In the genomic region with DNA sequence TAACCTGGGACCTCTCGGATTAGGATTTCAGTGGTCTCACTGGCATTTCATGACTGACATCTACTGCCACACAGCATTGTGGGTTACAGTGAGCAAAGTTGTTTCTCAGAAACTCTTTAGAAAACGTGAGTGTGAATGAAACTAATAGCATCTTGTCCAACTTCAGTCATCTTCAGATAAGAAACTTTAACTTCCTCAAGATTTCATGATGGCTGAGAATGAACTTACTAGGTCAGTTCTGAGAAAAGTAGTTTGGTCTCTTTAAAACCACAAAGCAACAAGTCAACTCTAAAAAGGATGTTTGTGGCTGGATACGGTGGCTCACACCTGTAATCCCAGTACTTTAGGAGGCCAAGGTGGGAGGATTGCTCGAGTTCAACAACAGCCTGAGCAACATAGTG, we compare ENCODE assay signal across 14 cellular contexts. TPM values are rescaled to one million over a fixed set of nuclear protein-coding genes. Genes with fewer than 3 reads are reported as not detected.
A peak's percentile ranks its signal among the peaks of the same experiment; 100 is the strongest.
DNase-seq lines count a peak whose midpoint lies in the region; ATAC-seq and TF ChIP-seq lines count a peak whose summit lies in the region.
"Had no signal": no experiment of that assay in that cellular context is flagged by ENCODE, and none has a peak within 500 bp of the region (broad histone marks: within the 10 kb centered on the region; RNA-seq: fewer than 3 reads in every experiment).

No MANE protein-coding gene starts in this region.

- no peaks in the 10 kb centered on the region for H3K36me3 Mint-ChIP-seq in activated T-cell treated with anti-CD3 and anti-CD28 coated beads, Interleukin-2, amount 50 U/mL, for 72 hours (ENCODE audit: insufficient read depth in 2 of 2)
- H3K36me3 Mint-ChIP-seq in WTC11 (no peaks in the 10 kb centered on the region), T-cell (no peaks in the 10 kb centered on the region)

- no peaks in the 10 kb centered on the region for H3K9me3 Mint-ChIP-seq in activated T-cell treated with anti-CD3 and anti-CD28 coated beads, Interleukin-2, amount 50 U/mL, for 72 hours
- H3K9me3 Mint-ChIP-seq in WTC11 (no peaks in the 10 kb centered on the region), T-cell (no peaks in the 10 kb centered on the region)
- H3K9me3 Mint-ChIP-seq: HFFc6 had no signal

- POLR2A ChIA-PET in WTC11 (lab: Charles Lee) = no interaction called here
- POLR2A ChIA-PET in T-cell (lab: Charles Lee) = no interaction called here

- H3K27me3 ChIP-seq in effector memory CD4-positive, alpha-beta T cell (replicated peaks; ENCODE audit: control insufficient read depth, insufficient read depth, low read length, poor library complexity, severe bottlenecking) = no peaks in the 10 kb centered on the region
- H3K27me3 ChIP-seq: cardiac muscle cell had no signal

- H3K4me3 Mint-ChIP-seq in activated T-cell treated with anti-CD3 and anti-CD28 coated beads, Interleukin-2, amount 50 U/mL, for 72 hours = no peak overlapping the region
- H3K4me3 Mint-ChIP-seq in WTC11 = no peak overlapping the region
- no peak overlapping the region for H3K4me3 Mint-ChIP-seq in T-cell
- H3K4me3 Mint-ChIP-seq: HFFc6 had no signal

- H3K9me3 ChIP-seq in effector memory CD4-positive, alpha-beta T cell (ENCODE audit: control insufficient read depth, low read length) = no peaks in the 10 kb centered on the region

- peak; percentile 83 for ATAC-seq in GM18867 (IDR thresholded peaks at IDR 0.05; ENCODE audit: unreplicated experiment)
- peak; percentile 94 for ATAC-seq in GM21423 (IDR thresholded peaks at IDR 0.05; ENCODE audit: unreplicated experiment)
- ATAC-seq in HG03108 (IDR thresholded peaks at IDR 0.05; ENCODE audit: unreplicated experiment) = peak; percentile 68
- ATAC-seq in activated T-cell treated with anti-CD3 and anti-CD28 coated beads, Interleukin-2, amount 50 U/mL, for 72 hours (replicated peaks in 1 of 2) = peak; percentile 92 to 94
- ATAC-seq in WTC11 = no peak
- ATAC-seq in T-cell (replicated peaks in 1 of 4) = no peak

- TF ChIP-seq CTCF in WTC11 (IDR thresholded peaks at IDR 0.05) = no peak

- H3K4me3 ChIP-seq in effector memory CD4-positive, alpha-beta T cell (ENCODE audit: insufficient read depth, low read depth, low read length, poor library complexity, severe bottlenecking) = no peak overlapping the region
- H3K4me3 ChIP-seq: cardiac muscle cell, lung had no signal

- peaks cover 17% of the 10 kb centered on the region for H3K4me1 Mint-ChIP-seq in activated T-cell treated with anti-CD3 and anti-CD28 coated beads, Interleukin-2, amount 50 U/mL, for 72 hours (ENCODE audit: low read depth)
- peaks cover 10% of the 10 kb centered on the region for H3K4me1 Mint-ChIP-seq in WTC11
- H3K4me1 Mint-ChIP-seq in T-cell = peaks cover 6 to 11% (median 8%) of the 10 kb centered on the region in 3 donors

- peak overlapping the region; percentile 23 for H3K27ac Mint-ChIP-seq in activated T-cell treated with anti-CD3 and anti-CD28 coated beads, Interleukin-2, amount 50 U/mL, for 72 hours
- H3K27ac Mint-ChIP-seq in WTC11 (no peak overlapping the region), T-cell (no peak overlapping the region)
- H3K27ac Mint-ChIP-seq: HFFc6 had no signal

- no peak overlapping the region for H3K27ac ChIP-seq in effector memory CD4-positive, alpha-beta T cell (ENCODE audit: insufficient read depth, low read length, poor library complexity, severe bottlenecking)
- H3K27ac ChIP-seq: cardiac muscle cell, RWPE1 had no signal

- no peaks in the 10 kb centered on the region for H3K4me1 ChIP-seq in effector memory CD4-positive, alpha-beta T cell (ENCODE audit: control insufficient read depth, insufficient read depth, low read length, poor library complexity, severe bottlenecking)

- DNase-seq in activated T-cell treated with anti-CD3 and anti-CD28 coated beads, Interleukin-2, amount 50 U/mL, for 72 hours = peak; percentile 48 to 55
- DNase-seq in WTC11 (ENCODE audit: low spot score) = no peak
- DNase-seq in stimulated activated CD4-positive, alpha-beta T cell treated with anti-CD3 and anti-CD28 coated beads, Interleukin-4, amount 100 ng/mL, for 24 hours = no peak
- no peak for DNase-seq in T-cell
- no peak for DNase-seq in effector memory CD4-positive, alpha-beta T cell
- DNase-seq: DMS79 treated with DMSO at 0.1 percent for 48 hours, HFFc6, NCI-H1417 had no signal

- CTCF ChIA-PET in WTC11 (lab: Charles Lee) (no interaction called here), T-cell (lab: Charles Lee) (interaction anchor here in 1 of 2 donors (0.5 kb wide), 1 partner anchor 10 kb away, joined by 4 read pairs; no protein-coding TSS in a partner anchor)

- no peaks in the 10 kb centered on the region for H3K36me3 ChIP-seq in effector memory CD4-positive, alpha-beta T cell (ENCODE audit: control insufficient read depth, insufficient read depth, low read length)
- H3K36me3 ChIP-seq: cardiac muscle cell had no signal

- peaks cover 8% of the 10 kb centered on the region for H3K27me3 Mint-ChIP-seq in activated T-cell treated with anti-CD3 and anti-CD28 coated beads, Interleukin-2, amount 50 U/mL, for 72 hours (ENCODE audit: low read depth)
- H3K27me3 Mint-ChIP-seq in WTC11 (ENCODE audit: low read depth) (peaks cover 8% of the 10 kb centered on the region; the same call in 1 of the 2 replicates), T-cell (no peaks in the 10 kb centered on the region)

TF ChIP-seq in WTC11, 78 proteins besides CTCF, POLR2A, EP300 and RAD21:
- TF ChIP-seq, protein P1, sequence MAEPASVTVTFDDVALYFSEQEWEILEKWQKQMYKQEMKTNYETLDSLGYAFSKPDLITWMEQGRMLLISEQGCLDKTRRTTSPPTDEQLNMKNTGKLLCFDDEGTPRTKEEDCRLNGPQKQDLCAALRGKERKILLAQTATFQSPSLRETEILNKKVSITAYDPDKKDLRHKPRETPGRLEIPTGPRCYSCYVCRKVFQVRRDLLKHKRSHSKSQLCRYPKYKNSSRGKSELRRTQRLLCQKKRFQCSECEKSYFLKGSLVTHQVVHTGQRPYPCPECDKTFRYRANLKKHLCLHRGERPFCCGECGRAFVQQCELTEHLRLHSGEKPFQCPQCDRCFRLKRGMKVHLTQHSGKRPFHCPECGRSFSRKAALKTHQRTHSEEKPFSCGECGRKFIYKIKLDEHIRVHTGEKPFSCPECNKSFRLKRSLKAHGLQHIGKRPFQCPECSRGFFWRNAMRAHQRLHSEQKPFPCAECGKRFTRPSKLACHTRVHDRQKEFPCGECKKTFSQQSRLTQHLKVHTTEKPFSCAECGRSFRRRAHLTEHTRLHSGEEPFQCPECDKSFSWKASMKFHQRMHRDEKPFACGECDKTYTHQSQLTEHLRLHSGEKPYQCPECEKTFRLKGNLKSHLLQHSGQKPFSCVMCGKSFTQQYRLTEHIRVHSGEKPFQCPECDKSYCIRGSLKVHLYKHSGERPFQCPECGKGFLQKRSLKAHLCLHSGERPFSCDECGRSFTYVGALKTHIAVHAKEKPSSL (CRISPR knock-in tag; conservative IDR thresholded peaks at IDR 0.05) = no peak
- no peak for TF ChIP-seq RELA (CRISPR knock-in tag; IDR thresholded peaks at IDR 0.05; ENCODE audit: borderline replicate concordance)
- no peak for TF ChIP-seq NFE2L1 (CRISPR knock-in tag; IDR thresholded peaks at IDR 0.05)
- TF ChIP-seq ZNF121 (CRISPR knock-in tag; IDR thresholded peaks at IDR 0.05) = no peak
- TF ChIP-seq ESRRA (CRISPR knock-in tag; IDR thresholded peaks at IDR 0.05; ENCODE audit: borderline replicate concordance) = no peak
- no peak for TF ChIP-seq NR2C2 (CRISPR knock-in tag; IDR thresholded peaks at IDR 0.05)
- TF ChIP-seq RORB (CRISPR knock-in tag; IDR thresholded peaks at IDR 0.05) = no peak
- TF ChIP-seq CBFB (CRISPR knock-in tag; IDR thresholded peaks at IDR 0.05; ENCODE audit: low read depth) = no peak
- TF ChIP-seq, protein P2, sequence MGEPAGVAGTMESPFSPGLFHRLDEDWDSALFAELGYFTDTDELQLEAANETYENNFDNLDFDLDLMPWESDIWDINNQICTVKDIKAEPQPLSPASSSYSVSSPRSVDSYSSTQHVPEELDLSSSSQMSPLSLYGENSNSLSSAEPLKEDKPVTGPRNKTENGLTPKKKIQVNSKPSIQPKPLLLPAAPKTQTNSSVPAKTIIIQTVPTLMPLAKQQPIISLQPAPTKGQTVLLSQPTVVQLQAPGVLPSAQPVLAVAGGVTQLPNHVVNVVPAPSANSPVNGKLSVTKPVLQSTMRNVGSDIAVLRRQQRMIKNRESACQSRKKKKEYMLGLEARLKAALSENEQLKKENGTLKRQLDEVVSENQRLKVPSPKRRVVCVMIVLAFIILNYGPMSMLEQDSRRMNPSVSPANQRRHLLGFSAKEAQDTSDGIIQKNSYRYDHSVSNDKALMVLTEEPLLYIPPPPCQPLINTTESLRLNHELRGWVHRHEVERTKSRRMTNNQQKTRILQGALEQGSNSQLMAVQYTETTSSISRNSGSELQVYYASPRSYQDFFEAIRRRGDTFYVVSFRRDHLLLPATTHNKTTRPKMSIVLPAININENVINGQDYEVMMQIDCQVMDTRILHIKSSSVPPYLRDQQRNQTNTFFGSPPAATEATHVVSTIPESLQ (CRISPR knock-in tag; IDR thresholded peaks at IDR 0.05) = no peak

RNA-seq across cellular contexts. Expression of a gene that starts 14.2 kb away (rescaled TPM):
- 10 to 100 TPM in 1 of 2 donors, 1 to 10 TPM in 1; 9.6 to 10.9 TPM for total RNA-seq in activated T-cell treated with anti-CD3 and anti-CD28 coated beads, Interleukin-2, amount 50 U/mL, for 72 hours
- total RNA-seq in WTC11 (2021) (11.7 to 17.4 TPM (median 12.1 TPM) in 3 replicates), T-cell (1 to 10 TPM; 2.7 to 9.1 (median 7.3) TPM)

RNA-seq across cellular contexts. Expression of a gene that starts 19.3 kb away (rescaled TPM):
- total RNA-seq in activated T-cell treated with anti-CD3 and anti-CD28 coated beads, Interleukin-2, amount 50 U/mL, for 72 hours = 10 to 100 TPM; 14.0 to 16.0 TPM
- total RNA-seq in WTC11 (2021) = 26.6 to 28.1 TPM (median 27.1 TPM) in 3 replicates
- 10 to 100 TPM; 15.7 to 21.4 (median 17.4) TPM for total RNA-seq in T-cell

RNA-seq across cellular contexts. Expression of a gene that starts 44.8 kb away (rescaled TPM):
- 10 to 100 TPM; 31.5 to 40.8 TPM for total RNA-seq in activated T-cell treated with anti-CD3 and anti-CD28 coated beads, Interleukin-2, amount 50 U/mL, for 72 hours
- total RNA-seq in WTC11 (2021) (21.0 to 29.0 TPM (median 27.5 TPM) in 3 replicates), T-cell (10 to 100 TPM; 13.8 to 40.5 (median 37.7) TPM)

Comparison
In these comparisons a context has a peak if more than half of its experiments do, and no peak if none do; other contexts are left out.
1. ATAC-seq: peak in GM18867 (single experiment), GM21423 (single experiment), HG03108 (single experiment) and activated T-cell treated with anti-CD3 and anti-CD28 coated beads, Interleukin-2, amount 50 U/mL, for 72 hours (2 of 2); none in WTC11 (single experiment) and T-cell (0 of 4).
2. DNase-seq: peak in activated T-cell treated with anti-CD3 and anti-CD28 coated beads, Interleukin-2, amount 50 U/mL, for 72 hours (2 of 2); none in WTC11 (single experiment), stimulated activated CD4-positive, alpha-beta T cell treated with anti-CD3 and anti-CD28 coated beads, Interleukin-4, amount 100 ng/mL, for 24 hours (single experiment), T-cell (0 of 34) and effector memory CD4-positive, alpha-beta T cell (0 of 3).